In the genomic region with DNA sequence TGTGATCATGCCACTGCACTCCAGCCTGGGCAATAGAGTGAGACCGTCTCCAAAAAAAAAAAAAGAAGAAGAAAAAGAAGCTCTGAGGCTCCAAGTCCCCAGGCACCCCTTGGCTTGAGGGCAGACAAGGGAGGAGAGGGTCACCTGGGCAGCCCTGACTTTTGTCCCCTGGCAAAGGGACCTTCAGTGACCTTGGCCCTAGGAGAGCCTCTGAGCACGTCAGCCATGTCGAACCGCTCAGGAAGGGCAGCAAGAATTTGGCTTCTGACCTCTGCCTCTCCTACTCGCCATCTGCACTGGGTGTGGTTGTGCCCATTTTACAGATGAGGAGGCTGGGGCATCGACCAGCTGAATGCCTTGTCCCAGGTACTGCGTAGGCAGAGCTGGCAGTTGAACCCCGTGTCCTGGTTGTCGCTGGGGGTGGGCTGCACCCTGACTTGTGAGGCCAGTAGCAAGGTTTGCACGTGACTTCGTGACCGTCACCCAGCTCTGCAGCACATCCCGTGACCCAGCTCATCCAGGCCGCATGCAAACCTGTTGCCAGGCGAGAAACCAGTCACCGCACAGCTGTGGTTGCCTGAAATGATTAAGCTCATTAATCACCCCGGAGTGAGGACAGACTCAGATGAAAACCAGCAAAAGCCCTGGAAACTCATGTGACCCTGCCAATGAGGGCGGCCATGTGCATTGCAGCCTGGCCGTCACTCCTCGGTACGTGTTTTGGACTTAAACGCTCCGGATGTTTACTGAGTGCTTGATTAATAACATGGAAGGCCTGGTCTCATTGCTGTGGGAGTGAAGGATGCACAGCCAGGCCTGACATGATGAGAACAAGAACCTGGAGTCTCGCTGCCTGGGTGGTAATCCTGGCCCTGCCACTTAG, we compare ENCODE assay signal across 11 cellular contexts. TPM values are rescaled to one million over a fixed set of nuclear protein-coding genes. Genes with fewer than 3 reads are reported as not detected.
DNase-seq lines count a peak whose midpoint lies in the region; TF ChIP-seq lines count a peak whose summit lies in the region.
"Had no signal": no experiment of that assay in that cellular context is flagged by ENCODE, and none has a peak within 500 bp of the region (broad histone marks: within the 10 kb centered on the region; RNA-seq: fewer than 3 reads in every experiment).

No MANE protein-coding gene starts in this region.

- H3K4me1 Mint-ChIP-seq in MCF 10A (ENCODE audit: insufficient read depth, unreplicated experiment) (no peaks in the 10 kb centered on the region), neural progenitor cell (peaks cover 3% of the 10 kb centered on the region)

- no peak for TF ChIP-seq CTCF in breast epithelium (IDR thresholded peaks at IDR 0.05)
- no peak for TF ChIP-seq CTCF in MCF 10A (IDR thresholded peaks at IDR 0.05; ENCODE audit: unreplicated experiment)
- TF ChIP-seq CTCF in Peyer's patch (IDR thresholded peaks at IDR 0.05) = no peak
- TF ChIP-seq CTCF in neural progenitor cell (IDR thresholded peaks at IDR 0.05) = no peak

- H3K4me3 ChIP-seq in breast epithelium (no peak overlapping the region), Peyer's patch (no peak overlapping the region), stomach smooth muscle (ENCODE audit: low read length in 2 of 2) (no peak overlapping the region), neural progenitor cell (no peak overlapping the region)
- H3K4me3 ChIP-seq: dorsolateral prefrontal cortex had no signal

- H2AFZ ChIP-seq in neural progenitor cell (replicated peaks) = no peak overlapping the region

- H3K9me3 ChIP-seq in breast epithelium (no peaks in the 10 kb centered on the region), Peyer's patch (no peaks in the 10 kb centered on the region), stomach smooth muscle (ENCODE audit: control insufficient read depth in 2 of 2, low read length in 2 of 2) (no peaks in the 10 kb centered on the region), neural progenitor cell (ENCODE audit: low read depth) (no peaks in the 10 kb centered on the region)

- no peaks in the 10 kb centered on the region for H3K79me2 ChIP-seq in neural progenitor cell (ENCODE audit: low read depth)

- H3K9ac ChIP-seq in stomach smooth muscle (ENCODE audit: low read length in 2 of 2) = no peak overlapping the region
- no peak overlapping the region for H3K9ac ChIP-seq in neural progenitor cell

- no peaks in the 10 kb centered on the region for H4K20me1 ChIP-seq in neural progenitor cell (ENCODE audit: low read depth)

- H3K9me3 Mint-ChIP-seq in MCF 10A (ENCODE audit: unreplicated experiment) (no peaks in the 10 kb centered on the region), neural progenitor cell (no peaks in the 10 kb centered on the region)

- H3K27me3 ChIP-seq in breast epithelium (no peaks in the 10 kb centered on the region), Peyer's patch (no peaks in the 10 kb centered on the region), stomach smooth muscle (ENCODE audit: control insufficient read depth in 1 of 2, insufficient read depth in 2 of 2, low read length in 2 of 2) (no peaks in the 10 kb centered on the region), neural progenitor cell (no peaks in the 10 kb centered on the region)
- H3K27me3 ChIP-seq: dorsolateral prefrontal cortex had no signal

- no peaks in the 10 kb centered on the region for H3K27me3 Mint-ChIP-seq in MCF 10A (ENCODE audit: insufficient read depth, unreplicated experiment)
- no peaks in the 10 kb centered on the region for H3K27me3 Mint-ChIP-seq in neural progenitor cell (ENCODE audit: insufficient read depth, low read depth)

- CTCF ChIA-PET in MCF 10A (lab: Yijun Ruan, JAX) = interaction anchor here (0.6 kb wide), 1 partner anchor 8 kb away, joined by 3 read pairs; no protein-coding TSS in a partner anchor

- H3K27ac ChIP-seq in breast epithelium (peak overlapping the region; percentile 7 to 82), Peyer's patch (peak overlapping the region in 3 of 4 donors; percentile 17 to 50 (median 39)), stomach smooth muscle (ENCODE audit: low read length) (peak overlapping the region; percentile 70), neural progenitor cell (no peak overlapping the region)
- H3K27ac ChIP-seq: dorsolateral prefrontal cortex had no signal

- H3K27ac Mint-ChIP-seq in MCF 10A (ENCODE audit: low read depth, unreplicated experiment) = no peak overlapping the region
- H3K27ac Mint-ChIP-seq in neural progenitor cell = no peak overlapping the region

- intact Hi-C loops in breast epithelium (cut with DNase I; ENCODE audit: low total_unique reads) (no loop called here), MCF 10A (cut with micrococcal nuclease) (no loop called here)

- H3F3A ChIP-seq in neural progenitor cell (ENCODE audit: low read depth) = no peaks in the 10 kb centered on the region

- POLR2A ChIA-PET in MCF 10A (lab: Yijun Ruan, JAX) = interaction anchor here (0.6 to 0.9 kb wide), 2 partner anchors 98 to 176 kb away, joined by 3 to 4 read pairs; no protein-coding TSS in a partner anchor

- H3K36me3 ChIP-seq in breast epithelium (peaks cover 3% of the 10 kb centered on the region), Peyer's patch (peaks cover 0 to 81% (median 0%) of the 10 kb centered on the region in 3 donors), stomach smooth muscle (ENCODE audit: control insufficient read depth in 2 of 2, insufficient read depth in 2 of 2, low read length in 2 of 2) (peaks cover 47 to 63% of the 10 kb centered on the region in 2 donors), neural progenitor cell (no peaks in the 10 kb centered on the region)

- H3K4me2 ChIP-seq in neural progenitor cell = no peak overlapping the region

- BruUV-seq in MCF 10A (replicated peaks; lab: Mats Ljungman, UMichigan) = no TSS peak

- H3K4me3 Mint-ChIP-seq in MCF 10A (ENCODE audit: unreplicated experiment) (no peak overlapping the region), neural progenitor cell (no peak overlapping the region)

- DNase-seq in breast epithelium (ENCODE audit: low spot score in 2 of 2) (peak in 1 of 2 donors; percentile 28), MCF 10A (ENCODE audit: unreplicated experiment) (no peak), Peyer's patch (peak in 2 of 3 donors; percentile 47 to 54), kidney tubule cell (ENCODE audit: low spot score) (peak; percentile 18), NCI-H2196 treated with DMSO at 0.1 percent for 48 hours (lab: John Stamatoyannopoulos, UW; ENCODE audit: unreplicated experiment) (no peak), neural progenitor cell (ENCODE audit: low spot score) (no peak), CD1c-positive myeloid dendritic cell (ENCODE audit: extremely low spot score) (no peak)
- DNase-seq: activated CD4-positive, CD25-positive, alpha-beta regulatory T cell treated with anti-CD3 and anti-CD28 coated beads, Interleukin-2, amount 50 U/mL, for 72 hours; NCI-H510A had no signal

- H3K4me1 ChIP-seq in breast epithelium (no peaks in the 10 kb centered on the region), Peyer's patch (peaks cover 0 to 11% (median 0%) of the 10 kb centered on the region in 4 donors), stomach smooth muscle (ENCODE audit: control insufficient read depth, insufficient read depth, low read length) (peaks cover 16% of the 10 kb centered on the region), neural progenitor cell (no peaks in the 10 kb centered on the region)

- H3K36me3 Mint-ChIP-seq in MCF 10A (ENCODE audit: insufficient read depth, unreplicated experiment) = peaks cover 56% of the 10 kb centered on the region
- H3K36me3 Mint-ChIP-seq in neural progenitor cell = peaks cover 24% of the 10 kb centered on the region

- TF ChIP-seq POLR2A in breast epithelium (IDR thresholded peaks at IDR 0.05) (no peak), Peyer's patch (IDR thresholded peaks at IDR 0.05) (no peak)

RNA-seq across cellular contexts. Expression of gene PPP6R3, which starts 47.7 kb away (rescaled TPM):
- total RNA-seq in breast epithelium (100 to 1,000 TPM; 113 to 227 (median 183) TPM), MCF 10A (2022) (87.2 and 95.7 TPM in 2 replicates), Peyer's patch (100 to 1,000 TPM; 130 to 282 (median 156) TPM), neural progenitor cell (ENCODE audit: low replicate concordance) (162 and 197 TPM in 2 replicates)

Comparison
In these comparisons a context has a peak if more than half of its experiments do, and no peak if none do; other contexts are left out.
1. DNase-seq: peak in Peyer's patch (2 of 3) and kidney tubule cell (single experiment); none in MCF 10A (single experiment), NCI-H2196 treated with DMSO at 0.1 percent for 48 hours (single experiment), neural progenitor cell (single experiment) and CD1c-positive myeloid dendritic cell (single experiment).